8 cellular contexts compared by ENCODE assay signal in the genomic region with DNA sequence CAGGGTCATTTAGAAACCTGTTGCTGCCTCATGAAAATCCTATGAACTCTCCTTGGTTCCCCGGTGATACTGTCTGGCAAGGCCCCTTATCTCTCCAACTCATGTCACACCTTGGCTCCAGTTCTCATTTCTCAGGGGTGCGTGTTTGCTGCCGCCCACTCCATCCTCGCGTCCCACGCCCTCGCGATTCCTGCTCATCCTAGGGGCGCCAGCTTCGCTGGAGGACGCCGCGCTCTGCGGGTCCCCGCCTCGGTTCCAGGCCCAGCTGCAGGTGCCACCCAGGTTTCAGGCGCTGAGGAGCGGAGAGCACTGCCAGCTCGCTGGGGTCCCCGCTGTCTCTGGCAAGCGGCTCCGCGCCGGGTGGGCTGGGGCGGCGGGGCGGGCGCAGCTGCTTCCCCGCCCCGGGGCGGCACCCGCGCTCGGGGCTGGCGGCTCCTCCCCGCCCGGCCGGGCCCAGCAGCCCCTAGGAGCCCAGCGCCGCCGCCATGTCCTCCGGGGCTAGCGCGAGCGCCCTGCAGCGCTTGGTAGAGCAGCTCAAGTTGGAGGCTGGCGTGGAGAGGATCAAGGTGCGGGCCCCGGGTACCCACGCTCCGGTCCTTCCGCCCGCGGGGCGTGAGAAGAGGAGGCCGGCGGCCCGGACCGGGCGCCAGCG. TPM values are rescaled to one million over a fixed set of nuclear protein-coding genes. Genes with fewer than 3 reads are reported as not detected.
DNase-seq lines count a peak whose midpoint lies in the region; ATAC-seq and TF ChIP-seq lines count a peak whose summit lies in the region.

A gene (plus strand): TSS at position 456 of the 652 bp plus-strand sequence. CDS start 30 bp downstream, at position 486.

- CTCF ChIA-PET in T-cell (lab: Charles Lee), result interaction anchor here in 1 of 2 donors (0.6 to 1.2 kb wide), 4 partner anchors 32 to 1856 kb away, joined by 3 to 4 read pairs (median 4); no protein-coding TSS in a partner anchor

- peaks cover 0 to 12% of the 10 kb centered on the region in 2 donors for H3K4me1 ChIP-seq in adrenal gland (replicated peaks in 1 of 2)
- peaks cover 25% of the 10 kb centered on the region for H3K4me1 ChIP-seq in left ventricle myocardium inferior
- H3K4me1 ChIP-seq in prostate gland (replicated peaks), result no peaks in the 10 kb centered on the region
- H3K4me1 ChIP-seq in upper lobe of right lung, result peaks cover 11% of the 10 kb centered on the region

- peak within 1 kb of the TSS in 4 of 5 donors; percentile 24 to 93 (median 74) for H3K27ac ChIP-seq in adrenal gland
- H3K27ac ChIP-seq in left ventricle myocardium inferior (replicated peaks), result peak within 1 kb of the TSS; percentile 86
- peak within 1 kb of the TSS; percentile 73 to 80 for H3K27ac ChIP-seq in prostate gland
- H3K27ac ChIP-seq in upper lobe of right lung, result peak within 1 kb of the TSS; percentile 75

- WGBS in adrenal gland, 4 donors, result 0 to 1% (median 0%) methylated on average over 7 to 61 of the region's 61 CpGs
- under 1% methylated on average over 38 of the region's 61 CpGs for WGBS in prostate gland

- TF ChIP-seq EP300 in Ishikawa (IDR thresholded peaks at IDR 0.05; ENCODE audit: borderline replicate concordance), result no peak

- peak within 1 kb of the TSS; percentile 94 to 95 for H3K27ac Mint-ChIP-seq in T-cell

- ATAC-seq in GM21576 (IDR thresholded peaks at IDR 0.05; ENCODE audit: unreplicated experiment) (peak; percentile 81), T-cell (replicated peaks in 1 of 4) (peak; percentile 93 to 96 (median 94)), upper lobe of right lung (peak; percentile 97)

- DNase-seq in ELR (ENCODE audit: low read depth) (peak; percentile 72), T-cell (peak; percentile 19 to 76 (median 59)), adrenal gland (peak; percentile 49 to 66 (median 61)), left ventricle myocardium inferior (peak; percentile 61), prostate gland (ENCODE audit: low spot score) (peak; percentile 39), upper lobe of right lung (peak; percentile 87)

- TF ChIP-seq CTCF in adrenal gland (IDR thresholded peaks at IDR 0.05) (no peak), left ventricle myocardium inferior (IDR thresholded peaks at IDR 0.05; ENCODE audit: borderline replicate concordance) (no peak), prostate gland (IDR thresholded peaks at IDR 0.05) (no peak), upper lobe of right lung (IDR thresholded peaks at IDR 0.05) (no peak)

- no peak for TF ChIP-seq RAD21 in Ishikawa (IDR thresholded peaks at IDR 0.05; ENCODE audit: low read depth)

- H3K27me3 Mint-ChIP-seq in T-cell, result no peaks in the 10 kb centered on the region

- peak within 1 kb of the TSS; percentile 28 to 99 (median 68) for H3K4me3 ChIP-seq in adrenal gland
- H3K4me3 ChIP-seq in left ventricle myocardium inferior, result peak within 1 kb of the TSS; percentile 85
- peak within 1 kb of the TSS; percentile 66 to 70 for H3K4me3 ChIP-seq in prostate gland
- H3K4me3 ChIP-seq in upper lobe of right lung, result peak within 1 kb of the TSS; percentile 68

- TF ChIP-seq POLR2A in adrenal gland (IDR thresholded peaks at IDR 0.05) (peak; percentile 24 to 48), prostate gland (IDR thresholded peaks at IDR 0.05) (no peak)

- no peaks in the 10 kb centered on the region for H3K36me3 Mint-ChIP-seq in T-cell

- peak within 1 kb of the TSS; percentile 93 to 96 (median 96) for H3K4me3 Mint-ChIP-seq in T-cell

- H3K27me3 ChIP-seq in adrenal gland (no peaks in the 10 kb centered on the region), left ventricle myocardium inferior (ENCODE audit: low read depth) (no peaks in the 10 kb centered on the region), prostate gland (replicated peaks; ENCODE audit: insufficient read depth) (no peaks in the 10 kb centered on the region), upper lobe of right lung (no peaks in the 10 kb centered on the region)

- H3K9me3 ChIP-seq in adrenal gland (replicated peaks in 1 of 3) (no peaks in the 10 kb centered on the region), left ventricle myocardium inferior (replicated peaks) (no peaks in the 10 kb centered on the region), prostate gland (no peaks in the 10 kb centered on the region), upper lobe of right lung (no peaks in the 10 kb centered on the region)

- intact Hi-C loops in adrenal gland (cut with DNase I), result no loop called here
- intact Hi-C loops in left ventricle myocardium inferior (cut with micrococcal nuclease), result no loop called here
- intact Hi-C loops in prostate gland (cut with DNase I), result no loop called here
- intact Hi-C loops in upper lobe of right lung (cut with DNase I), result no loop called here

- H3K36me3 ChIP-seq in adrenal gland (replicated peaks in 1 of 2), result no peaks in the 10 kb centered on the region
- H3K36me3 ChIP-seq in left ventricle myocardium inferior, result no peaks in the 10 kb centered on the region
- no peaks in the 10 kb centered on the region for H3K36me3 ChIP-seq in prostate gland
- H3K36me3 ChIP-seq in upper lobe of right lung, result no peaks in the 10 kb centered on the region

- H3K9me3 Mint-ChIP-seq in T-cell, result no peaks in the 10 kb centered on the region

- POLR2A ChIA-PET in T-cell (lab: Charles Lee), result interaction anchor here (0.6 to 1.2 kb wide), 2 partner anchors 10 to 11 kb away, joined by 7 to 9 read pairs; no protein-coding TSS in a partner anchor

- peaks cover 31 to 43% (median 40%) of the 10 kb centered on the region in 3 donors for H3K4me1 Mint-ChIP-seq in T-cell

TF ChIP-seq in Ishikawa, 13 proteins besides CTCF, POLR2A, EP300 and RAD21:
- TF ChIP-seq CREB1 (IDR thresholded peaks at IDR 0.05; ENCODE audit: low read depth) (no peak), TCF12 (IDR thresholded peaks at IDR 0.05; ENCODE audit: low read depth) (0 out of 2 replicates have a peak, but pooled peaks have one; percentile 13), TAF1 (IDR thresholded peaks at IDR 0.05; ENCODE audit: low read depth) (peak; percentile 23; the same call in 1 of the 2 replicates), YY1 (IDR thresholded peaks at IDR 0.05; ENCODE audit: low read depth) (peak; percentile 77), EGR1 (IDR thresholded peaks at IDR 0.05) (peak; percentile 55)
- TF ChIP-seq, protein P1, sequence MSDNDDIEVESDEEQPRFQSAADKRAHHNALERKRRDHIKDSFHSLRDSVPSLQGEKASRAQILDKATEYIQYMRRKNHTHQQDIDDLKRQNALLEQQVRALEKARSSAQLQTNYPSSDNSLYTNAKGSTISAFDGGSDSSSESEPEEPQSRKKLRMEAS (IDR thresholded peaks at IDR 0.05), result peak; percentile 37; the same call in 1 of the 2 replicates

RNA-seq across cellular contexts. Expression of the gene that starts here (rescaled TPM):
- total RNA-seq in T-cell (10 to 100 TPM in 2 of 5 donors, 1 to 10 TPM in 3; 6.1 to 11.7 (median 7.7) TPM), adrenal gland (100 to 1,000 TPM in 1 of 8 donors, 10 to 100 TPM in 7; 29.3 to 127 (median 58.3) TPM), left ventricle myocardium inferior (27.4 TPM), prostate gland (10 to 100 TPM; 51.2 to 73.0 TPM), upper lobe of right lung (33.4 TPM)
- 10 to 100 TPM; 37.2 to 69.5 (median 53.4) TPM for polyA plus RNA-seq in adrenal gland

Comparison
In these comparisons a context has a peak if more than half of its experiments do, and no peak if none do; other contexts are left out.
1. Peak in every context shown above with its lines: DNase-seq, ATAC-seq, H3K4me3 ChIP-seq and H3K27ac ChIP-seq.